In genomic region chr1:81549588-81550127, GRCh38 we compare ENCODE assay signal across 7 cellular contexts.
A peak's percentile ranks its signal among the peaks of the same experiment; 100 is the strongest.
DNase-seq lines count a peak whose midpoint lies in the region; ATAC-seq and TF ChIP-seq lines count a peak whose summit lies in the region.

No MANE protein-coding gene starts in this region.

- POLR2A ChIA-PET in CD4-positive, alpha-beta memory T cell (lab: Charles Lee; ENCODE audit: partially characterized antibody): no interaction called here

- H3K36me3 ChIP-seq in CD4-positive, alpha-beta memory T cell (ENCODE audit: insufficient read depth, low read length): no peaks in the 10 kb centered on the region

- no peak overlapping the region for H3K4me3 Mint-ChIP-seq in CD4-positive, alpha-beta memory T cell

- peaks cover 0 to 3% (median 0%) of the 10 kb centered on the region in 4 donors for H3K4me1 Mint-ChIP-seq in CD4-positive, alpha-beta memory T cell

- H3K27ac Mint-ChIP-seq in CD4-positive, alpha-beta memory T cell: no peak overlapping the region

- CTCF ChIA-PET in CD4-positive, alpha-beta memory T cell (lab: Charles Lee; ENCODE audit: partially characterized antibody): no interaction called here

- DNase-seq in NAMALWA (ENCODE audit: low spot score) (peak; percentile 74), iris pigment epithelial cell (ENCODE audit: low read depth) (peak; percentile 57), CD1c-positive myeloid dendritic cell (ENCODE audit: extremely low spot score) (no peak)
- DNase-seq in CD4-positive, alpha-beta memory T cell: no peak

- intact Hi-C loops in CD4-positive, alpha-beta memory T cell (cut with micrococcal nuclease): no loop called here

- no peak overlapping the region for H3K4me3 ChIP-seq in CD4-positive, alpha-beta memory T cell (ENCODE audit: low read length in 2 of 2)

- no peak overlapping the region for H3K27ac ChIP-seq in VCaP
- no peak overlapping the region for H3K27ac ChIP-seq in CD4-positive, alpha-beta memory T cell (ENCODE audit: low read depth, low read length)

- no peaks in the 10 kb centered on the region for H3K27me3 ChIP-seq in CD4-positive, alpha-beta memory T cell (ENCODE audit: insufficient read depth, low read length)

- H3K9me3 ChIP-seq in CD4-positive, alpha-beta memory T cell (ENCODE audit: control insufficient read depth in 1 of 2, low read length in 2 of 2): no peaks in the 10 kb centered on the region

- no peaks in the 10 kb centered on the region for H3K36me3 Mint-ChIP-seq in CD4-positive, alpha-beta memory T cell

- H3K4me1 ChIP-seq in CD4-positive, alpha-beta memory T cell (ENCODE audit: insufficient read depth, low read length): no peaks in the 10 kb centered on the region

- peaks cover 0 to 6% (median 2%) of the 10 kb centered on the region in 8 donors for H3K9me3 Mint-ChIP-seq in CD4-positive, alpha-beta memory T cell

- ATAC-seq in GM18517 (IDR thresholded peaks at IDR 0.05; ENCODE audit: unreplicated experiment) (peak; percentile 66), HG02623 (IDR thresholded peaks at IDR 0.05; ENCODE audit: unreplicated experiment) (peak; percentile 54)

- H3K27me3 Mint-ChIP-seq in CD4-positive, alpha-beta memory T cell: no peaks in the 10 kb centered on the region

- peak; percentile 80 for TF ChIP-seq CTCF in VCaP (conservative IDR thresholded peaks at IDR 0.05)

Comparison
In these comparisons a context has a peak if more than half of its experiments do, and no peak if none do; other contexts are left out.
1. DNase-seq: peak in NAMALWA (single experiment) and iris pigment epithelial cell (single experiment); none in CD4-positive, alpha-beta memory T cell (0 of 5) and CD1c-positive myeloid dendritic cell (single experiment).